2 cellular contexts compared by ENCODE assay signal in genomic region chr10:1041514-1041913, GRCh38.
TF ChIP-seq lines count a peak whose summit lies in the region.

No MANE protein-coding gene starts in this region.

TF ChIP-seq in HEK293, 187 proteins besides CTCF, POLR2A, EP300 and RAD21:
- no peak for TF ChIP-seq ZNF658 (tag by site-specific recombination; IDR thresholded peaks at IDR 0.05)
- TF ChIP-seq ATF2 (tag by site-specific recombination; IDR thresholded peaks at IDR 0.05; ENCODE audit: low read depth), result peak; percentile 78; the same call in 1 of the 2 replicates
- no peak for TF ChIP-seq ZNF518A (tag by site-specific recombination; conservative IDR thresholded peaks at IDR 0.05; ENCODE audit: low read depth)
- TF ChIP-seq ZNF155 (tag by site-specific recombination; IDR thresholded peaks at IDR 0.05), result no peak
- peak; percentile 45; the same call in 1 of the 2 replicates for TF ChIP-seq ZNF362 (tag by site-specific recombination; IDR thresholded peaks at IDR 0.05)
- no peak for TF ChIP-seq ZBTB48 (tag by site-specific recombination; IDR thresholded peaks at IDR 0.05)

TF ChIP-seq in GM12878, 131 proteins besides CTCF, POLR2A, EP300 and RAD21:
- no peak for TF ChIP-seq CHD1 (IDR thresholded peaks at IDR 0.05; ENCODE audit: low read depth, low read length)
- peak; percentile 76 for TF ChIP-seq MLLT1 (IDR thresholded peaks at IDR 0.05)
- peak; percentile 64 for TF ChIP-seq ATF7 (IDR thresholded peaks at IDR 0.05; ENCODE audit: low read depth)
TF ChIP-seq in GM12878: peak in this region for 2.
